Comparison of ENCODE assay signal across 1 cellular context in the genomic region with DNA sequence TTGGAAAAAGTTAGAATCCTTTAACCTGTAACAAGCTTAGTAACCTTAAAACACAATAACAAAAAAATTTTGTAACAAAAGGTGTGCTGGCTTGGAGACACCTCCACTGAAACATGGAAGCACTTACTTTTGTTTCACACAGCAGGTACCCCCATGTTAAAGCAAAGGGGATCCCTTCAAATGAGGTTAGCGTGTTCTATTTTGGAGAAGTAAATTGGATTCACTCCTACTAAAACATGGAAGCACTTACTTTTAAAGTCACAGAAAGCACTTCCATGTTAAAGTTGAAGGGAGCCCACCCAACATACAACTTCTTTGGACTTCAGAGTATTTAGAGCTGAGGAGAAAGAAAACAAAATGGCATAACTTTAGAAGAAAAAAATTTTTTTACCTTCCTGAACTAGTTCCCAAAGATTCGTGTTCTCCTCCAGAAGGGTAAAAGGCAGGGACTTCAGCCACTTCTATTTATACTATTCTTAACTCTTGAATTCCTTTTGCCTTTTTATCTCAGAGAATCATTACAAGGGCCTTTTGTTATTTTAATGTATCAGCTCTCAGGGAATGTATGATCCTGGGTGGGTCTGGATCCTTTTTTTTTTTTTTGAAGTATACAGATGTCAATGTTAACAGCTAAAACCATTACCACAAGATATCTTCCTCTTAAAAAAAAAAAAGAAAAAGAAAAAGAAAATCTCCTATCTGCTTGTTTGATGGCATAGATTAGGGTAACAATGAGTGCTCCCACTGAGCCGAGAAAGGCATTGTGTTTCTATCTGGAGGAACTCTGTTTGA.
TF ChIP-seq lines count a peak whose summit lies in the region.

No MANE protein-coding gene starts in this region.

TF ChIP-seq in H1, 55 proteins besides CTCF, POLR2A, EP300 and RAD21 (continued from another document):
- no peak for TF ChIP-seq RNF2 (IDR thresholded peaks at IDR 0.05; ENCODE audit: borderline replicate concordance, low read depth, low read length, missing control alignments, poor library complexity, severe bottlenecking)
